In the genomic region with DNA sequence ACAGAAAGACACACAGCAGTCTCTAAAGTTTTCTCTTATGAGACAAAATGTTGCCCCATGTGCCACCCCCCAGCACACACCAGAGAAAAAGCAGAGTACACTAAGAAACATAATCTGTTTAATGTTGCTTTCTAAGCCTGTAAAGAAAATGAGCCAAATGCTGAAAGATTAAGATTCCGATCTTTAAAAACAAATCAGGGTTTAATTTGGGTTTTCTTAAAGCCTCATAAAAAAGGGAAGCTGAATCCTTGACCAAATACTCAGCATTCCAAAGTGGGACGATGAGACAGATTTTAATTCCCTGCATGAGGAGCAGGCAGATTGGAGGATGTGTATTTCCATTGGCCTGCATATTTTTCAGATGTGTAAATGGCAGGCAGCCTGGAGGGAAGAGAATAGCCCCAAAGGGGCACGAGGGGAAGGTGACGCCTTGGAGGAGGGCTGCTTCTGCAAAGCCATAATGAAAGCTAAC, we compare ENCODE assay signal across 10 cellular contexts.
DNase-seq lines count a peak whose midpoint lies in the region; ATAC-seq, FAIRE-seq and TF ChIP-seq lines count a peak whose summit lies in the region.
"Had no signal": no experiment of that assay in that cellular context is flagged by ENCODE, and none has a peak within 500 bp of the region (broad histone marks: within the 10 kb centered on the region; RNA-seq: fewer than 3 reads in every experiment).

No MANE protein-coding gene starts in this region.

- H3K4me1 ChIP-seq in HAP-1 (peaks cover 20% of the 10 kb centered on the region), BE2C (no peaks in the 10 kb centered on the region)

- ATAC-seq in GM21717 (IDR thresholded peaks at IDR 0.05; ENCODE audit: unreplicated experiment), result no peak

- in situ Hi-C loops in HAP-1 (cut with MboI; ENCODE audit: low sequenced_read_pairs), result no loop called here

- FAIRE-seq in urothelium cell line (lab: Jason Lieb, UNC), result peak; percentile 30

- H3K9me3 ChIP-seq in HAP-1 (no peaks in the 10 kb centered on the region), BE2C (no peaks in the 10 kb centered on the region)

- DNase-seq in HAP-1 (ENCODE audit: low spot score in 2 of 2) (peak; percentile 26 to 52), amniotic stem cell (lab: John Stamatoyannopoulos, UW) (peak; percentile 78), islet precursor cell (peak; percentile 77), urothelium cell line (ENCODE audit: low spot score) (peak; percentile 58), BE2C (no peak), hippocampal formation (lab: John Stamatoyannopoulos, UW) (no peak)
- DNase-seq: effector memory CD4-positive, alpha-beta T cell; NCI-H2107; retina had no signal

- TF ChIP-seq CTCF in BE2C (IDR thresholded peaks at IDR 0.05; ENCODE audit: low read depth, low read length), result no peak

- peaks cover 6% of the 10 kb centered on the region for H3K27me3 ChIP-seq in HAP-1 (ENCODE audit: low read depth)
- H3K27me3 ChIP-seq in BE2C, result no peaks in the 10 kb centered on the region

- H3K36me3 ChIP-seq in HAP-1 (replicated peaks) (no peaks in the 10 kb centered on the region), BE2C (no peaks in the 10 kb centered on the region)

- no peak overlapping the region for H3K4me3 ChIP-seq in HAP-1
- no peak overlapping the region for H3K4me3 ChIP-seq in BE2C (ENCODE audit: low read depth, low read length)

Comparison
In these comparisons a context has a peak if more than half of its experiments do, and no peak if none do; other contexts are left out.
1. DNase-seq: peak in HAP-1 (2 of 2), amniotic stem cell (single experiment), islet precursor cell (single experiment) and urothelium cell line (single experiment); none in BE2C (single experiment) and hippocampal formation (0 of 2).